1 cellular context compared by ENCODE assay signal in genomic region chr1:57279909-57280666, GRCh38.
TF ChIP-seq lines count a peak whose summit lies in the region.

No MANE protein-coding gene starts in this region.

TF ChIP-seq in HepG2, 621 proteins besides CTCF, POLR2A, EP300 and RAD21 (continued from another document and continues in another):
- TF ChIP-seq ZNF574 (CRISPR knock-in tag; IDR thresholded peaks at IDR 0.05) (peak; percentile 84), ZMYM2 (CRISPR knock-in tag; IDR thresholded peaks at IDR 0.05) (peak; percentile 73), NCOA5 (CRISPR knock-in tag; IDR thresholded peaks at IDR 0.05) (no peak; the same call in 1 of the 2 replicates), ZFP36 (IDR thresholded peaks at IDR 0.05; ENCODE audit: borderline replicate concordance, low read depth, low read length, partially characterized antibody) (peak; percentile 19), SP5 (CRISPR knock-in tag; IDR thresholded peaks at IDR 0.05; ENCODE audit: borderline replicate concordance, low read depth) (peak; percentile 95), ZNF143 (CRISPR knock-in tag; IDR thresholded peaks at IDR 0.05) (no peak; the same call in 1 of the 2 replicates), MED8 (CRISPR knock-in tag; IDR thresholded peaks at IDR 0.05; ENCODE audit: insufficient replicate concordance) (peak; percentile 87), RERE (CRISPR knock-in tag; IDR thresholded peaks at IDR 0.05; ENCODE audit: low read depth) (peak; percentile 99), XRCC5 (optimal IDR thresholded peaks at IDR 0.05; ENCODE audit: low read length) (peak; percentile 74), TBL1XR1 (IDR thresholded peaks at IDR 0.05; ENCODE audit: borderline replicate concordance, low read length, partially characterized antibody) (peak; percentile 70), RFXAP (CRISPR knock-in tag; IDR thresholded peaks at IDR 0.05; ENCODE audit: borderline replicate concordance) (peak; percentile 86), BCL3 (CRISPR knock-in tag; IDR thresholded peaks at IDR 0.05) (no peak), ZNF350 (CRISPR knock-in tag; IDR thresholded peaks at IDR 0.05; ENCODE audit: borderline replicate concordance, low read depth) (peak; percentile 26; the same call in 1 of the 2 replicates), ZNF124 (CRISPR knock-in tag; IDR thresholded peaks at IDR 0.05) (peak; percentile 83; the same call in 1 of the 2 replicates), NONO (IDR thresholded peaks at IDR 0.05) (no peak), NONO (CRISPR knock-in tag; conservative IDR thresholded peaks at IDR 0.05) (peak; percentile 95), ZNF282 (IDR thresholded peaks at IDR 0.05; ENCODE audit: partially characterized antibody) (no peak), DDIT3 (CRISPR knock-in tag; IDR thresholded peaks at IDR 0.05) (0 out of 2 replicates have a peak, but pooled peaks have one; percentile 68), SOX5 (CRISPR knock-in tag; IDR thresholded peaks at IDR 0.05; ENCODE audit: borderline replicate concordance) (peak; percentile 100), REPIN1 (CRISPR knock-in tag; IDR thresholded peaks at IDR 0.05; ENCODE audit: borderline replicate concordance, low read depth) (peak; percentile 94), JUNB (CRISPR knock-in tag; IDR thresholded peaks at IDR 0.05; ENCODE audit: borderline replicate concordance) (peak; percentile 100), SP4 (CRISPR knock-in tag; IDR thresholded peaks at IDR 0.05) (no peak), ZFYVE20 (CRISPR knock-in tag; IDR thresholded peaks at IDR 0.05; ENCODE audit: borderline replicate concordance, low read depth) (no peak), ZNF24 (IDR thresholded peaks at IDR 0.05) (no peak; the same call in 1 of the 2 replicates), HHEX (CRISPR knock-in tag; IDR thresholded peaks at IDR 0.05) (peak; percentile 95), KLF11 (CRISPR knock-in tag; IDR thresholded peaks at IDR 0.05) (0 out of 2 replicates have a peak, but pooled peaks have one; percentile 44), ETV6 (CRISPR knock-in tag; conservative IDR thresholded peaks at IDR 0.05) (peak; percentile 71; the same call in 1 of the 2 replicates), NAIF1 (CRISPR knock-in tag; IDR thresholded peaks at IDR 0.05; ENCODE audit: borderline replicate concordance) (peak; percentile 24; the same call in 1 of the 2 replicates), HMG20B (CRISPR knock-in tag; conservative IDR thresholded peaks at IDR 0.05) (peak; percentile 100), ZNF367 (CRISPR knock-in tag; IDR thresholded peaks at IDR 0.05; ENCODE audit: borderline replicate concordance) (no peak), POGZ (CRISPR knock-in tag; IDR thresholded peaks at IDR 0.05) (peak; percentile 97), GFI1 (CRISPR knock-in tag; IDR thresholded peaks at IDR 0.05; ENCODE audit: borderline replicate concordance) (peak; percentile 100), PHF21A (CRISPR knock-in tag; IDR thresholded peaks at IDR 0.05) (peak; percentile 99), ZNF468 (CRISPR knock-in tag; IDR thresholded peaks at IDR 0.05) (no peak), CHCHD3 (CRISPR knock-in tag; IDR thresholded peaks at IDR 0.05) (no peak), ZSCAN9 (CRISPR knock-in tag; IDR thresholded peaks at IDR 0.05; ENCODE audit: borderline replicate concordance) (peak; percentile 93), ZNF354B (CRISPR knock-in tag; IDR thresholded peaks at IDR 0.05) (0 out of 2 replicates have a peak, but pooled peaks have one; percentile 60), ZNF784 (CRISPR knock-in tag; IDR thresholded peaks at IDR 0.05; ENCODE audit: borderline replicate concordance) (peak; percentile 86; the same call in 1 of the 2 replicates), SMC3 (IDR thresholded peaks at IDR 0.05; ENCODE audit: low read length) (peak; percentile 67; the same call in 1 of the 2 replicates), ZNF639 (CRISPR knock-in tag; conservative IDR thresholded peaks at IDR 0.05) (peak; percentile 83)
- TF ChIP-seq, protein P1, sequence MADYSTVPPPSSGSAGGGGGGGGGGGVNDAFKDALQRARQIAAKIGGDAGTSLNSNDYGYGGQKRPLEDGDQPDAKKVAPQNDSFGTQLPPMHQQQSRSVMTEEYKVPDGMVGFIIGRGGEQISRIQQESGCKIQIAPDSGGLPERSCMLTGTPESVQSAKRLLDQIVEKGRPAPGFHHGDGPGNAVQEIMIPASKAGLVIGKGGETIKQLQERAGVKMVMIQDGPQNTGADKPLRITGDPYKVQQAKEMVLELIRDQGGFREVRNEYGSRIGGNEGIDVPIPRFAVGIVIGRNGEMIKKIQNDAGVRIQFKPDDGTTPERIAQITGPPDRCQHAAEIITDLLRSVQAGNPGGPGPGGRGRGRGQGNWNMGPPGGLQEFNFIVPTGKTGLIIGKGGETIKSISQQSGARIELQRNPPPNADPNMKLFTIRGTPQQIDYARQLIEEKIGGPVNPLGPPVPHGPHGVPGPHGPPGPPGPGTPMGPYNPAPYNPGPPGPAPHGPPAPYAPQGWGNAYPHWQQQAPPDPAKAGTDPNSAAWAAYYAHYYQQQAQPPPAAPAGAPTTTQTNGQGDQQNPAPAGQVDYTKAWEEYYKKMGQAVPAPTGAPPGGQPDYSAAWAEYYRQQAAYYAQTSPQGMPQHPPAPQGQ (CRISPR knock-in tag; IDR thresholded peaks at IDR 0.05; ENCODE audit: borderline replicate concordance), result no peak; the same call in 1 of the 2 replicates
- TF ChIP-seq, protein P2, sequence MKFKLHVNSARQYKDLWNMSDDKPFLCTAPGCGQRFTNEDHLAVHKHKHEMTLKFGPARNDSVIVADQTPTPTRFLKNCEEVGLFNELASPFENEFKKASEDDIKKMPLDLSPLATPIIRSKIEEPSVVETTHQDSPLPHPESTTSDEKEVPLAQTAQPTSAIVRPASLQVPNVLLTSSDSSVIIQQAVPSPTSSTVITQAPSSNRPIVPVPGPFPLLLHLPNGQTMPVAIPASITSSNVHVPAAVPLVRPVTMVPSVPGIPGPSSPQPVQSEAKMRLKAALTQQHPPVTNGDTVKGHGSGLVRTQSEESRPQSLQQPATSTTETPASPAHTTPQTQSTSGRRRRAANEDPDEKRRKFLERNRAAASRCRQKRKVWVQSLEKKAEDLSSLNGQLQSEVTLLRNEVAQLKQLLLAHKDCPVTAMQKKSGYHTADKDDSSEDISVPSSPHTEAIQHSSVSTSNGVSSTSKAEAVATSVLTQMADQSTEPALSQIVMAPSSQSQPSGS (CRISPR knock-in tag; IDR thresholded peaks at IDR 0.05), result peak; percentile 98
- TF ChIP-seq, protein P3, sequence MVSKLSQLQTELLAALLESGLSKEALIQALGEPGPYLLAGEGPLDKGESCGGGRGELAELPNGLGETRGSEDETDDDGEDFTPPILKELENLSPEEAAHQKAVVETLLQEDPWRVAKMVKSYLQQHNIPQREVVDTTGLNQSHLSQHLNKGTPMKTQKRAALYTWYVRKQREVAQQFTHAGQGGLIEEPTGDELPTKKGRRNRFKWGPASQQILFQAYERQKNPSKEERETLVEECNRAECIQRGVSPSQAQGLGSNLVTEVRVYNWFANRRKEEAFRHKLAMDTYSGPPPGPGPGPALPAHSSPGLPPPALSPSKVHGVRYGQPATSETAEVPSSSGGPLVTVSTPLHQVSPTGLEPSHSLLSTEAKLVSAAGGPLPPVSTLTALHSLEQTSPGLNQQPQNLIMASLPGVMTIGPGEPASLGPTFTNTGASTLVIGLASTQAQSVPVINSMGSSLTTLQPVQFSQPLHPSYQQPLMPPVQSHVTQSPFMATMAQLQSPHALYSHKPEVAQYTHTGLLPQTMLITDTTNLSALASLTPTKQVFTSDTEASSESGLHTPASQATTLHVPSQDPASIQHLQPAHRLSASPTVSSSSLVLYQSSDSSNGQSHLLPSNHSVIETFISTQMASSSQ (IDR thresholded peaks at IDR 0.05; ENCODE audit: low read depth), result peak; percentile 90
- TF ChIP-seq, protein P3 (CRISPR knock-in tag; IDR thresholded peaks at IDR 0.05; ENCODE audit: borderline replicate concordance), result peak; percentile 93
